16 cellular contexts compared by ENCODE assay signal in the genomic region with DNA sequence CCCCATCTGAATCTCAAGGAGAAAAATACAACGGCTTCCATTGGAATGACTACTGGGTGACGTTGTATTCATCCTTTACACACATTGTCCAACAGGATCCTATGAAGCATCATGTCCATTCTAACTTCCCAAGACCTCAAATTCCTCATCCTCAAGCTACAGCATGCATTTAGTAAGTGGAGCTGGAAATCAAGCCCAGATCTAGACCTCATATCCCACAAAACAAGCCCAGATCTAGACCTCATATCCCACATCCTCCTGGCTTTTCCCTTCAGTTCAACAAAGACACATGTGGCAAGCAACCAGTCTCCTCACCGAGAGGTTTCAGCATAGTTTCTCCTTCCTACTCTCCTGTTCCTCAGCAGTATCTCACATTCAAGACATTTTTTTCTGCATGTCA. TPM values are rescaled to one million over a fixed set of nuclear protein-coding genes. Genes with fewer than 3 reads are reported as not detected.
DNase-seq lines count a peak whose midpoint lies in the region; ATAC-seq and TF ChIP-seq lines count a peak whose summit lies in the region.
"Had no signal": no experiment of that assay in that cellular context is flagged by ENCODE, and none has a peak within 500 bp of the region (broad histone marks: within the 10 kb centered on the region; RNA-seq: fewer than 3 reads in every experiment).

No MANE protein-coding gene starts in this region.

- H3K27ac Mint-ChIP-seq in GM23338 (peak overlapping the region; percentile 47), WTC11 (peak overlapping the region; percentile 14), progenitor cell of endocrine pancreas (peak overlapping the region; percentile 0)
- H3K27ac Mint-ChIP-seq: B cell; CD4-positive, CD25-positive, alpha-beta regulatory T cell had no signal

- 0 out of 2 replicates have a peak overlapping the region, but pooled peaks have one; percentile 10 for H3K4me2 ChIP-seq in GM23338

- no peaks in the 10 kb centered on the region for H3K36me3 ChIP-seq in GM23338 (ENCODE audit: insufficient read depth)

- no peaks in the 10 kb centered on the region for H3K9me3 Mint-ChIP-seq in GM23338
- H3K9me3 Mint-ChIP-seq in WTC11, result no peaks in the 10 kb centered on the region
- no peaks in the 10 kb centered on the region for H3K9me3 Mint-ChIP-seq in progenitor cell of endocrine pancreas (ENCODE audit: low read depth)

- TF ChIP-seq CTCF in GM23338 (conservative IDR thresholded peaks at IDR 0.05; ENCODE audit: low read depth in 2 of 2) (no peak), WTC11 (IDR thresholded peaks at IDR 0.05) (no peak), progenitor cell of endocrine pancreas (IDR thresholded peaks at IDR 0.05; ENCODE audit: unreplicated experiment) (no peak)

- no peak overlapping the region for H3K4me3 ChIP-seq in GM23338

- POLR2A ChIA-PET in WTC11 (lab: Charles Lee), result interaction anchor here (1.5 kb wide), 1 partner anchor 9 kb away, joined by 3 read pairs; no protein-coding TSS in a partner anchor

- H3F3A ChIP-seq in GM23338 (replicated peaks; ENCODE audit: low read depth), result no peaks in the 10 kb centered on the region; the same call in 1 of the 2 replicates

- CTCF ChIA-PET in WTC11 (lab: Charles Lee), result no interaction called here

- H3K27ac ChIP-seq in GM23338 (ENCODE audit: low read depth), result peak overlapping the region; percentile 45; the same call in 1 of the 2 replicates

- H3K9me2 ChIP-seq in GM23338 (ENCODE audit: insufficient read depth), result no peaks in the 10 kb centered on the region

- H3K27me3 Mint-ChIP-seq in GM23338 (ENCODE audit: insufficient read depth, low read depth, poor library complexity) (peaks cover 11% of the 10 kb centered on the region), WTC11 (ENCODE audit: low read depth) (no peaks in the 10 kb centered on the region), progenitor cell of endocrine pancreas (no peaks in the 10 kb centered on the region)

- H3K4me1 Mint-ChIP-seq in GM23338 (peaks cover 73% of the 10 kb centered on the region), WTC11 (peaks cover 81% of the 10 kb centered on the region), progenitor cell of endocrine pancreas (ENCODE audit: low read depth) (peaks cover 21% of the 10 kb centered on the region)
- H3K4me1 Mint-ChIP-seq: CD4-positive, CD25-positive, alpha-beta regulatory T cell had no signal

- H3K36me3 Mint-ChIP-seq in GM23338 (ENCODE audit: low read depth) (peaks cover 79% of the 10 kb centered on the region), WTC11 (peaks cover 28% of the 10 kb centered on the region), progenitor cell of endocrine pancreas (ENCODE audit: insufficient read depth) (peaks cover 27% of the 10 kb centered on the region)
- H3K36me3 Mint-ChIP-seq: CD4-positive, CD25-positive, alpha-beta regulatory T cell had no signal

- H3K4me3 Mint-ChIP-seq in GM23338 (no peak overlapping the region; the same call in 2 of the 3 replicates), WTC11 (no peak overlapping the region), progenitor cell of endocrine pancreas (ENCODE audit: low read depth) (no peak overlapping the region)
- H3K4me3 Mint-ChIP-seq: B cell; CD4-positive, CD25-positive, alpha-beta regulatory T cell had no signal

- peaks cover 100% of the 10 kb centered on the region for H3K79me2 ChIP-seq in GM23338 (replicated peaks; ENCODE audit: insufficient read depth)

- peaks cover 60% of the 10 kb centered on the region for H3K4me1 ChIP-seq in GM23338 (ENCODE audit: insufficient read depth)

- no peak for DNase-seq in GM23338 (ENCODE audit: low spot score)
- no peak for DNase-seq in WTC11 (ENCODE audit: low spot score)
- peak; percentile 21 for DNase-seq in fibroblast of peridontal ligament (ENCODE audit: extremely low read depth)
- no peak for DNase-seq in progenitor cell of endocrine pancreas (ENCODE audit: low spot score, unreplicated experiment)
- DNase-seq in NCI-H1417 treated with DMSO at 0.1 percent for 48 hours (lab: John Stamatoyannopoulos, UW), result no peak
- no peak for DNase-seq in NCI-H524 treated with DMSO at 0.1 percent for 48 hours (lab: John Stamatoyannopoulos, UW)
- DNase-seq in SKM-1 treated with dmso at 0.1 percent for 144 hours (lab: John Stamatoyannopoulos, UW; ENCODE audit: unreplicated experiment), result no peak
- DNase-seq: ACHN; CD4-positive, CD25-positive, alpha-beta regulatory T cell; GDM1; MM.1S; NCI-H1092 treated with DMSO at 0.1 percent for 48 hours; NCI-H1694 treated with DMSO at 0.1 percent for 48 hours; NCI-H69; SIG-M5 had no signal

- no peaks in the 10 kb centered on the region for H3K27me3 ChIP-seq in GM23338 (ENCODE audit: insufficient read depth)

- peaks cover 96% of the 10 kb centered on the region for H4K20me1 ChIP-seq in GM23338 (replicated peaks; ENCODE audit: insufficient read depth)

- no peak overlapping the region for H2AFZ ChIP-seq in GM23338

- ATAC-seq in GM23338 (no peak), WTC11 (no peak)

TF ChIP-seq in GM23338, 12 proteins besides CTCF, POLR2A, EP300 and RAD21 (continues in another document):
- TF ChIP-seq ZNF114 (CRISPR knock-in tag; IDR thresholded peaks at IDR 0.05) (no peak), EZH2 (IDR thresholded peaks at IDR 0.05; ENCODE audit: low read depth, unreplicated experiment) (no peak), EZH2phosphoT487 (IDR thresholded peaks at IDR 0.05; ENCODE audit: unreplicated experiment) (no peak)
- TF ChIP-seq, protein P1, sequence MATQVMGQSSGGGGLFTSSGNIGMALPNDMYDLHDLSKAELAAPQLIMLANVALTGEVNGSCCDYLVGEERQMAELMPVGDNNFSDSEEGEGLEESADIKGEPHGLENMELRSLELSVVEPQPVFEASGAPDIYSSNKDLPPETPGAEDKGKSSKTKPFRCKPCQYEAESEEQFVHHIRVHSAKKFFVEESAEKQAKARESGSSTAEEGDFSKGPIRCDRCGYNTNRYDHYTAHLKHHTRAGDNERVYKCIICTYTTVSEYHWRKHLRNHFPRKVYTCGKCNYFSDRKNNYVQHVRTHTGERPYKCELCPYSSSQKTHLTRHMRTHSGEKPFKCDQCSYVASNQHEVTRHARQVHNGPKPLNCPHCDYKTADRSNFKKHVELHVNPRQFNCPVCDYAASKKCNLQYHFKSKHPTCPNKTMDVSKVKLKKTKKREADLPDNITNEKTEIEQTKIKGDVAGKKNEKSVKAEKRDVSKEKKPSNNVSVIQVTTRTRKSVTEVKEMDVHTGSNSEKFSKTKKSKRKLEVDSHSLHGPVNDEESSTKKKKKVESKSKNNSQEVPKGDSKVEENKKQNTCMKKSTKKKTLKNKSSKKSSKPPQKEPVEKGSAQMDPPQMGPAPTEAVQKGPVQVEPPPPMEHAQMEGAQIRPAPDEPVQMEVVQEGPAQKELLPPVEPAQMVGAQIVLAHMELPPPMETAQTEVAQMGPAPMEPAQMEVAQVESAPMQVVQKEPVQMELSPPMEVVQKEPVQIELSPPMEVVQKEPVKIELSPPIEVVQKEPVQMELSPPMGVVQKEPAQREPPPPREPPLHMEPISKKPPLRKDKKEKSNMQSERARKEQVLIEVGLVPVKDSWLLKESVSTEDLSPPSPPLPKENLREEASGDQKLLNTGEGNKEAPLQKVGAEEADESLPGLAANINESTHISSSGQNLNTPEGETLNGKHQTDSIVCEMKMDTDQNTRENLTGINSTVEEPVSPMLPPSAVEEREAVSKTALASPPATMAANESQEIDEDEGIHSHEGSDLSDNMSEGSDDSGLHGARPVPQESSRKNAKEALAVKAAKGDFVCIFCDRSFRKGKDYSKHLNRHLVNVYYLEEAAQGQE (IDR thresholded peaks at IDR 0.05; ENCODE audit: unreplicated experiment), result no peak

TF ChIP-seq in WTC11, 78 proteins besides CTCF, POLR2A, EP300 and RAD21:
- no peak for TF ChIP-seq MYBL2 (CRISPR knock-in tag; IDR thresholded peaks at IDR 0.05)
- TF ChIP-seq IRF2 (CRISPR knock-in tag; IDR thresholded peaks at IDR 0.05; ENCODE audit: borderline replicate concordance, low read depth), result no peak
- no peak for TF ChIP-seq ZBTB21 (CRISPR knock-in tag; IDR thresholded peaks at IDR 0.05; ENCODE audit: borderline replicate concordance)
- TF ChIP-seq, protein P2, sequence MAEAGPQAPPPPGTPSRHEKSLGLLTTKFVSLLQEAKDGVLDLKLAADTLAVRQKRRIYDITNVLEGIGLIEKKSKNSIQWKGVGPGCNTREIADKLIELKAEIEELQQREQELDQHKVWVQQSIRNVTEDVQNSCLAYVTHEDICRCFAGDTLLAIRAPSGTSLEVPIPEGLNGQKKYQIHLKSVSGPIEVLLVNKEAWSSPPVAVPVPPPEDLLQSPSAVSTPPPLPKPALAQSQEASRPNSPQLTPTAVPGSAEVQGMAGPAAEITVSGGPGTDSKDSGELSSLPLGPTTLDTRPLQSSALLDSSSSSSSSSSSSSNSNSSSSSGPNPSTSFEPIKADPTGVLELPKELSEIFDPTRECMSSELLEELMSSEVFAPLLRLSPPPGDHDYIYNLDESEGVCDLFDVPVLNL (CRISPR knock-in tag; IDR thresholded peaks at IDR 0.05; ENCODE audit: borderline replicate concordance, low read depth), result no peak
TF ChIP-seq in WTC11: peak in this region for 0.

RNA-seq across cellular contexts. Expression of a gene that starts 12.2 kb away (rescaled TPM):
- 183 and 209 TPM in 2 replicates for total RNA-seq in GM23338 (2014; rRNA removed; shearing (Covaris generic))
- polyA plus RNA-seq in GM23338 (2016; fragmentation: Nextera tagmentation; extraction: Ambion mirVana), result 47.1 and 52.0 TPM in 2 replicates
- total RNA-seq in WTC11 (2021) (129 to 165 TPM (median 164 TPM) in 3 replicates), progenitor cell of endocrine pancreas (96.9 and 107 TPM in 2 replicates)
- polyA plus RNA-seq: CD4-positive, CD25-positive, alpha-beta regulatory T cell had no signal
